8 cellular contexts compared by ENCODE assay signal in genomic region chr1:221045842-221046831, GRCh38.
DNase-seq lines count a peak whose midpoint lies in the region; ATAC-seq and TF ChIP-seq lines count a peak whose summit lies in the region.

No MANE protein-coding gene starts in this region.

- TF ChIP-seq CTCF in OCI-LY3 (IDR thresholded peaks at IDR 0.05; ENCODE audit: low read depth, low read length) = no peak

- ATAC-seq in GM18873 (IDR thresholded peaks at IDR 0.05; ENCODE audit: low FRiP score, unreplicated experiment) (peak; percentile 97), HG02852 (IDR thresholded peaks at IDR 0.05; ENCODE audit: unreplicated experiment) (peak; percentile 89)

- DNase-seq in left kidney (ENCODE audit: low read depth, low spot score) (peak; percentile 71), NCI-H524 treated with DMSO at 0.1 percent for 48 hours (lab: John Stamatoyannopoulos, UW) (no peak), NCI-H226 (no peak), 8988T (no peak)
- no peak for DNase-seq in activated CD8-positive, alpha-beta memory T cell treated with anti-CD3 and anti-CD28 coated beads for 24 hours

- H2AFZ ChIP-seq in OCI-LY3 (ENCODE audit: low read depth, low read length) = 0 out of 2 replicates have a peak overlapping the region, but pooled peaks have one; percentile 5

- H3K27ac ChIP-seq in OCI-LY3 (ENCODE audit: low read length) = peak overlapping the region; percentile 85

- H3K36me3 ChIP-seq in OCI-LY3 (replicated peaks; ENCODE audit: low read depth, low read length) = no peaks in the 10 kb centered on the region

- no peaks in the 10 kb centered on the region for H4K20me1 ChIP-seq in OCI-LY3 (ENCODE audit: insufficient read depth, low read length)

- peak overlapping the region; percentile 42 for H3K4me3 ChIP-seq in OCI-LY3 (ENCODE audit: low read length)

- peaks cover 1% of the 10 kb centered on the region; the same call in 1 of the 2 replicates for H3K9me3 ChIP-seq in OCI-LY3 (ENCODE audit: insufficient read depth, low read length)

- no peaks in the 10 kb centered on the region for H3K27me3 ChIP-seq in OCI-LY3 (ENCODE audit: low read depth, low read length)

- H3K79me2 ChIP-seq in OCI-LY3 (ENCODE audit: low read length) = no peaks in the 10 kb centered on the region

- peaks cover 31% of the 10 kb centered on the region for H3K4me1 ChIP-seq in OCI-LY3 (ENCODE audit: low read length)

- H3K4me2 ChIP-seq in OCI-LY3 (ENCODE audit: low read length) = peak overlapping the region; percentile 69

- H3K9ac ChIP-seq in OCI-LY3 (ENCODE audit: low read length) = peak overlapping the region; percentile 44; the same call in 1 of the 2 replicates
